Comparison of ENCODE assay signal across 10 cellular contexts in genomic region chr6:89985744-89986493, GRCh38.
A peak's percentile ranks its signal among the peaks of the same experiment; 100 is the strongest.
DNase-seq lines count a peak whose midpoint lies in the region; TF ChIP-seq lines count a peak whose summit lies in the region.
"Had no signal": no experiment of that assay in that cellular context is flagged by ENCODE, and none has a peak within 500 bp of the region (broad histone marks: within the 10 kb centered on the region; RNA-seq: fewer than 3 reads in every experiment).

No MANE protein-coding gene starts in this region.

- TF ChIP-seq CTCF in tibial nerve (IDR thresholded peaks at IDR 0.05), result no peak

- no peak overlapping the region for H3K4me3 ChIP-seq in tibial nerve

- H3K36me3 Mint-ChIP-seq in activated CD4-positive, alpha-beta T cell treated with anti-CD3 and anti-CD28 coated beads, Interleukin-2, amount 10 ng/mL, durations not matched to agents 24 days and 14 days (ENCODE audit: low read depth), result peaks cover 73% of the 10 kb centered on the region
- peaks cover 66% of the 10 kb centered on the region for H3K36me3 Mint-ChIP-seq in activated CD4-positive, alpha-beta T cell treated with anti-CD3 and anti-CD28 coated beads, Interleukin-2, amount 10 ng/mL, durations not matched to agents 7 days and 5 days (ENCODE audit: low read depth)

- POLR2A ChIA-PET in activated CD4-positive, alpha-beta T cell treated with anti-CD3 and anti-CD28 coated beads, Interleukin-2, amount 10 ng/mL, durations not matched to agents 7 days and 5 days (lab: Charles Lee), result no interaction called here

- H3K4me1 Mint-ChIP-seq in activated CD4-positive, alpha-beta T cell treated with anti-CD3 and anti-CD28 coated beads, Interleukin-2, amount 10 ng/mL, durations not matched to agents 24 days and 14 days, result peaks cover 59% of the 10 kb centered on the region
- peaks cover 67% of the 10 kb centered on the region for H3K4me1 Mint-ChIP-seq in activated CD4-positive, alpha-beta T cell treated with anti-CD3 and anti-CD28 coated beads, Interleukin-2, amount 10 ng/mL, durations not matched to agents 7 days and 5 days

- TF ChIP-seq POLR2A in tibial nerve (IDR thresholded peaks at IDR 0.05), result no peak

- no peaks in the 10 kb centered on the region for H3K27me3 Mint-ChIP-seq in activated CD4-positive, alpha-beta T cell treated with anti-CD3 and anti-CD28 coated beads, Interleukin-2, amount 10 ng/mL, durations not matched to agents 24 days and 14 days
- H3K27me3 Mint-ChIP-seq in activated CD4-positive, alpha-beta T cell treated with anti-CD3 and anti-CD28 coated beads, Interleukin-2, amount 10 ng/mL, durations not matched to agents 7 days and 5 days, result no peaks in the 10 kb centered on the region

- H3K9me3 ChIP-seq in tibial nerve, result no peaks in the 10 kb centered on the region

- no peaks in the 10 kb centered on the region for H3K36me3 ChIP-seq in tibial nerve

- DNase-seq in activated CD4-positive, alpha-beta T cell treated with anti-CD3 and anti-CD28 coated beads, Interleukin-2, amount 10 ng/mL, durations not matched to agents 24 days and 14 days, result no peak
- DNase-seq in activated CD4-positive, alpha-beta T cell treated with anti-CD3 and anti-CD28 coated beads, Interleukin-2, amount 10 ng/mL, durations not matched to agents 7 days and 5 days, result no peak
- peak; percentile 11 for DNase-seq in brain pericyte (ENCODE audit: low read depth, low spot score)
- DNase-seq in tibial nerve (ENCODE audit: low spot score in 2 of 2), result no peak
- DNase-seq in NCI-H526 treated with DMSO at 0.1 percent for 48 hours (lab: John Stamatoyannopoulos, UW), result no peak
- DNase-seq in NCI-H2196 (lab: John Stamatoyannopoulos, UW; ENCODE audit: unreplicated experiment), result no peak
- DNase-seq in stimulated activated naive CD4-positive, alpha-beta T cell (lab: John Stamatoyannopoulos, UW), result no peak
- DNase-seq: Karpas-422 had no signal

- intact Hi-C loops in activated CD4-positive, alpha-beta T cell treated with anti-CD3 and anti-CD28 coated beads, Interleukin-2, amount 10 ng/mL, durations not matched to agents 24 days and 14 days (cut with micrococcal nuclease), result loop anchor here (2.0 kb wide), 3 partner anchors 15 to 41 kb away; no protein-coding TSS in a partner anchor

- CTCF ChIA-PET in activated CD4-positive, alpha-beta T cell treated with anti-CD3 and anti-CD28 coated beads, Interleukin-2, amount 10 ng/mL, durations not matched to agents 7 days and 5 days (lab: Charles Lee), result interaction anchor here (0.6 to 2.0 kb wide), 9 partner anchors 10 to 671 kb away, joined by 3 to 7 read pairs (median 4); no protein-coding TSS in a partner anchor

- H3K27ac Mint-ChIP-seq in activated CD4-positive, alpha-beta T cell treated with anti-CD3 and anti-CD28 coated beads, Interleukin-2, amount 10 ng/mL, durations not matched to agents 24 days and 14 days, result peak overlapping the region; percentile 83
- H3K27ac Mint-ChIP-seq in activated CD4-positive, alpha-beta T cell treated with anti-CD3 and anti-CD28 coated beads, Interleukin-2, amount 10 ng/mL, durations not matched to agents 7 days and 5 days, result no peak overlapping the region

- 58 to 59% methylated on average over 11 of the region's 11 CpGs for WGBS in tibial nerve, 2 donors

- peak in 1 of 2 donors; percentile 18 for TF ChIP-seq EP300 in tibial nerve (IDR thresholded peaks at IDR 0.05)

- peaks cover 0 to 39% (median 3%) of the 10 kb centered on the region in 4 donors for H3K4me1 ChIP-seq in tibial nerve

- peak overlapping the region; percentile 23 for H3K4me3 Mint-ChIP-seq in activated CD4-positive, alpha-beta T cell treated with anti-CD3 and anti-CD28 coated beads, Interleukin-2, amount 10 ng/mL, durations not matched to agents 24 days and 14 days
- no peak overlapping the region for H3K4me3 Mint-ChIP-seq in activated CD4-positive, alpha-beta T cell treated with anti-CD3 and anti-CD28 coated beads, Interleukin-2, amount 10 ng/mL, durations not matched to agents 7 days and 5 days

- no peaks in the 10 kb centered on the region for H3K9me3 Mint-ChIP-seq in activated CD4-positive, alpha-beta T cell treated with anti-CD3 and anti-CD28 coated beads, Interleukin-2, amount 10 ng/mL, durations not matched to agents 24 days and 14 days
- H3K9me3 Mint-ChIP-seq in activated CD4-positive, alpha-beta T cell treated with anti-CD3 and anti-CD28 coated beads, Interleukin-2, amount 10 ng/mL, durations not matched to agents 7 days and 5 days, result no peaks in the 10 kb centered on the region

- no peaks in the 10 kb centered on the region for H3K27me3 ChIP-seq in layer of hippocampus (ENCODE audit: control insufficient read depth, insufficient read depth, low read length)
- H3K27me3 ChIP-seq in tibial nerve, result no peaks in the 10 kb centered on the region

- H3K27ac ChIP-seq in layer of hippocampus (ENCODE audit: low read depth, low read length), result peak overlapping the region; percentile 55
- H3K27ac ChIP-seq in tibial nerve, result peak overlapping the region in 3 of 4 donors; percentile 25 to 75 (median 73)
- H3K27ac ChIP-seq: C4-2B had no signal
